Comparison of ENCODE assay signal across 15 cellular contexts in genomic region chr20:1381753-1382591, GRCh38. TPM values are rescaled to one million over a fixed set of nuclear protein-coding genes. Genes with fewer than 3 reads are reported as not detected.
DNase-seq lines count a peak whose midpoint lies in the region; ATAC-seq and TF ChIP-seq lines count a peak whose summit lies in the region.
"Had no signal": no experiment of that assay in that cellular context is flagged by ENCODE, and none has a peak within 500 bp of the region (broad histone marks: within the 10 kb centered on the region; RNA-seq: fewer than 3 reads in every experiment).

No MANE protein-coding gene starts in this region.

- H3K4me3 ChIP-seq in muscle layer of duodenum (ENCODE audit: low read depth in 1 of 2, low read length in 2 of 2) (peak overlapping the region in 1 of 2 donors; percentile 16), aorta (ENCODE audit: low read length in 2 of 2) (no peak overlapping the region)
- H3K4me3 ChIP-seq: neural progenitor cell, SK-N-MC, tibial nerve had no signal

- no peak overlapping the region for H3K4me3 Mint-ChIP-seq in activated naive CD8-positive, alpha-beta T cell treated with anti-CD3 and anti-CD28 coated beads, Interleukin-2, amount 10 ng/mL, durations not matched to agents 7 days and 5 days
- H3K4me3 Mint-ChIP-seq in activated naive CD8-positive, alpha-beta T cell treated with anti-CD3 and anti-CD28 coated beads, Interleukin-2, amount 50 U/mL, for 24 hours: no peak overlapping the region
- H3K4me3 Mint-ChIP-seq: immature natural killer cell, neural progenitor cell had no signal

- H3K27ac ChIP-seq in VCaP (peak overlapping the region; percentile 17), muscle layer of duodenum (ENCODE audit: low read length) (peak overlapping the region; percentile 41), aorta (ENCODE audit: low read depth in 1 of 2, low read length in 2 of 2) (peak overlapping the region in 1 of 2 donors; percentile 59)
- H3K27ac ChIP-seq: neural progenitor cell, SK-N-MC, tibial nerve had no signal

- TF ChIP-seq CTCF in VCaP (conservative IDR thresholded peaks at IDR 0.05): no peak

- POLR2A ChIA-PET in activated naive CD8-positive, alpha-beta T cell treated with anti-CD3 and anti-CD28 coated beads, Interleukin-2, amount 10 ng/mL, durations not matched to agents 7 days and 5 days (lab: Charles Lee): no interaction called here

- WGBS in aorta, 2 donors: 15 to 21% methylated on average over 6 of the region's 6 CpGs

- H3K4me1 Mint-ChIP-seq in activated naive CD8-positive, alpha-beta T cell treated with anti-CD3 and anti-CD28 coated beads, Interleukin-2, amount 10 ng/mL, durations not matched to agents 7 days and 5 days: peaks cover 75% of the 10 kb centered on the region
- peaks cover 95% of the 10 kb centered on the region for H3K4me1 Mint-ChIP-seq in activated naive CD8-positive, alpha-beta T cell treated with anti-CD3 and anti-CD28 coated beads, Interleukin-2, amount 50 U/mL, for 24 hours

- H3K4me1 ChIP-seq in muscle layer of duodenum (ENCODE audit: control insufficient read depth in 1 of 2, insufficient read depth in 2 of 2, low read length in 2 of 2) (peaks cover 36 to 38% of the 10 kb centered on the region in 2 donors), aorta (ENCODE audit: control insufficient read depth in 1 of 2, insufficient read depth in 2 of 2, low read length in 2 of 2) (no peaks in the 10 kb centered on the region)

- H3K27me3 ChIP-seq in muscle layer of duodenum (ENCODE audit: low read depth, low read length) (no peaks in the 10 kb centered on the region), aorta (ENCODE audit: control insufficient read depth in 1 of 2, insufficient read depth in 2 of 2, low read length in 1 of 2) (no peaks in the 10 kb centered on the region)
- H3K27me3 ChIP-seq: neural progenitor cell, tibial nerve had no signal

- intact Hi-C loops in aorta (cut with DNase I): no loop called here

- peaks cover 34% of the 10 kb centered on the region for H3K36me3 Mint-ChIP-seq in activated naive CD8-positive, alpha-beta T cell treated with anti-CD3 and anti-CD28 coated beads, Interleukin-2, amount 10 ng/mL, durations not matched to agents 7 days and 5 days
- H3K36me3 Mint-ChIP-seq in activated naive CD8-positive, alpha-beta T cell treated with anti-CD3 and anti-CD28 coated beads, Interleukin-2, amount 50 U/mL, for 24 hours (ENCODE audit: low read depth): peaks cover 47% of the 10 kb centered on the region

- DNase-seq in activated naive CD8-positive, alpha-beta T cell treated with anti-CD3 and anti-CD28 coated beads, Interleukin-2, amount 10 ng/mL, durations not matched to agents 7 days and 5 days: no peak
- DNase-seq in activated naive CD8-positive, alpha-beta T cell treated with anti-CD3 and anti-CD28 coated beads, Interleukin-2, amount 50 U/mL, for 24 hours: no peak
- DNase-seq in aorta: no peak
- no peak for DNase-seq in foreskin melanocyte
- DNase-seq in nucleus accumbens (lab: John Stamatoyannopoulos, UW): no peak
- DNase-seq: activated CD4-positive, alpha-beta T cell treated with anti-CD3 and anti-CD28 coated beads, Interleukin-2, amount 50 U/mL, for 1 hour; amniotic stem cell; immature natural killer cell; NCI-H2081 treated with DMSO at 0.1 percent for 48 hours had no signal

- peaks cover 0 to 3% of the 10 kb centered on the region in 2 donors for H3K36me3 ChIP-seq in muscle layer of duodenum (ENCODE audit: control insufficient read depth in 1 of 2, insufficient read depth in 2 of 2, low read length in 2 of 2)
- H3K36me3 ChIP-seq in aorta (ENCODE audit: control insufficient read depth in 1 of 2, insufficient read depth in 2 of 2, low read length in 1 of 2): no peaks in the 10 kb centered on the region
- H3K36me3 ChIP-seq: neural progenitor cell had no signal

- ATAC-seq in activated naive CD8-positive, alpha-beta T cell treated with anti-CD3 and anti-CD28 coated beads, Interleukin-2, amount 10 ng/mL, durations not matched to agents 7 days and 5 days (ENCODE audit: low read depth): no peak
- no peak for ATAC-seq in activated naive CD8-positive, alpha-beta T cell treated with anti-CD3 and anti-CD28 coated beads, Interleukin-2, amount 50 U/mL, for 24 hours
- peak; percentile 80 for ATAC-seq in aorta (ENCODE audit: low FRiP score)
- no peak for ATAC-seq in GM19455 (IDR thresholded peaks at IDR 0.05; ENCODE audit: unreplicated experiment)

- peak overlapping the region; percentile 30 for H3K27ac Mint-ChIP-seq in activated naive CD8-positive, alpha-beta T cell treated with anti-CD3 and anti-CD28 coated beads, Interleukin-2, amount 10 ng/mL, durations not matched to agents 7 days and 5 days
- no peak overlapping the region for H3K27ac Mint-ChIP-seq in activated naive CD8-positive, alpha-beta T cell treated with anti-CD3 and anti-CD28 coated beads, Interleukin-2, amount 50 U/mL, for 24 hours
- H3K27ac Mint-ChIP-seq: neural progenitor cell had no signal

- H3K9me3 Mint-ChIP-seq in activated naive CD8-positive, alpha-beta T cell treated with anti-CD3 and anti-CD28 coated beads, Interleukin-2, amount 10 ng/mL, durations not matched to agents 7 days and 5 days: no peaks in the 10 kb centered on the region
- H3K9me3 Mint-ChIP-seq in activated naive CD8-positive, alpha-beta T cell treated with anti-CD3 and anti-CD28 coated beads, Interleukin-2, amount 50 U/mL, for 24 hours: no peaks in the 10 kb centered on the region
- H3K9me3 Mint-ChIP-seq: immature natural killer cell, neural progenitor cell had no signal

- H3K9me3 ChIP-seq in muscle layer of duodenum (ENCODE audit: control insufficient read depth in 1 of 2, low read length in 2 of 2) (no peaks in the 10 kb centered on the region), aorta (ENCODE audit: control insufficient read depth, low read length) (no peaks in the 10 kb centered on the region)
- H3K9me3 ChIP-seq: tibial nerve had no signal

- H3K27me3 Mint-ChIP-seq in activated naive CD8-positive, alpha-beta T cell treated with anti-CD3 and anti-CD28 coated beads, Interleukin-2, amount 10 ng/mL, durations not matched to agents 7 days and 5 days: no peaks in the 10 kb centered on the region
- H3K27me3 Mint-ChIP-seq in activated naive CD8-positive, alpha-beta T cell treated with anti-CD3 and anti-CD28 coated beads, Interleukin-2, amount 50 U/mL, for 24 hours: no peaks in the 10 kb centered on the region

RNA-seq across cellular contexts. Expression of gene FKBP1A, which starts 10.9 kb away (rescaled TPM):
- total RNA-seq in activated naive CD8-positive, alpha-beta T cell treated with anti-CD3 and anti-CD28 coated beads, Interleukin-2, amount 10 ng/mL, durations not matched to agents 7 days and 5 days: 100 to 1,000 TPM; 231 to 234 TPM
- 100 to 1,000 TPM; 249 to 273 TPM for total RNA-seq in aorta
- 100 to 1,000 TPM; 105 to 202 TPM for polyA plus RNA-seq in aorta

RNA-seq across cellular contexts. Expression of gene SDCBP2, which starts 53.0 kb away (rescaled TPM):
- total RNA-seq in activated naive CD8-positive, alpha-beta T cell treated with anti-CD3 and anti-CD28 coated beads, Interleukin-2, amount 10 ng/mL, durations not matched to agents 7 days and 5 days: 1 to 10 TPM; 3.7 to 5.1 TPM
- 1 to 10 TPM; 5.3 to 6.9 TPM for total RNA-seq in aorta
- polyA plus RNA-seq in aorta: 10 to 100 TPM in 1 of 2 donors, 1 to 10 TPM in 1; 4.0 to 63.4 TPM
